In the genomic region with DNA sequence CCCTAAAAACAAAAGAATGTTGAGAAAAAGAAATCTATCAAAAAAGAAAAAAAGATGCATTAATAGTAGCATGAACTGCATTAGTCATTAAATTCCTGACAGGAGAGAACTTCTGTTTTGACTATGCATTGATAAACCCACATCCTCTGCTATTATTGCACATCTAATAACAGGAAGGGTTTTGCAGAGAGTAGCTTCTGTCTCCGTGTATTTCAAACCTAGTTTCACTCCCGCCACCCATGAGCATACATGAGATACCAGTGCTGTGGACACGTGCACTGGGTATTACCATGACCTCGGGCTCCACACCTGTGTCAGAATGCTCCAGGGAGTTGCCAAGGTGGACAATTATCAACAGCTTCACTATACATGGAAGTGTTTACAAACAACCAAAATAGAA, we compare ENCODE assay signal across 17 cellular contexts.
DNase-seq lines count a peak whose midpoint lies in the region; ATAC-seq, FAIRE-seq and TF ChIP-seq lines count a peak whose summit lies in the region.
"Had no signal": no experiment of that assay in that cellular context is flagged by ENCODE, and none has a peak within 500 bp of the region (broad histone marks: within the 10 kb centered on the region; RNA-seq: fewer than 3 reads in every experiment).

No MANE protein-coding gene starts in this region.

- TF ChIP-seq RAD21 in GM12878 (IDR thresholded peaks at IDR 0.05; ENCODE audit: insufficient read depth, low read depth, low read length), result no peak

- no peaks in the 10 kb centered on the region for H3K27me3 ChIP-seq in GM12878 (replicated peaks in 1 of 2; ENCODE audit: control insufficient read depth in 2 of 2, insufficient read depth in 2 of 2, low read length in 1 of 2)
- H3K27me3 ChIP-seq in WERI-Rb-1 (ENCODE audit: insufficient read depth, low read depth, severe bottlenecking), result no peaks in the 10 kb centered on the region

- no peak overlapping the region for H3K4me3 Mint-ChIP-seq in stimulated activated naive CD8-positive, alpha-beta T cell treated with anti-CD3 and anti-CD28 coated beads, Interleukin-15, amount 100 ng/mL, for 72 hours
- H3K4me3 Mint-ChIP-seq: T-helper 1 cell treated with Interleukin-12 subunit alpha and Interleukin-12 subunit beta and Interleukin-4 antibody, amounts not matched to agents 30 μg/mL and 1 μg/mL, for 36 hours had no signal

- no peaks in the 10 kb centered on the region for H4K20me1 ChIP-seq in GM12878 (ENCODE audit: control insufficient read depth, insufficient read depth)

- peak overlapping the region; percentile 12; the same call in 1 of the 2 replicates for H3K4me2 ChIP-seq in GM12878 (ENCODE audit: control insufficient read depth, insufficient read depth)

- H3K9me3 ChIP-seq in GM12878 (replicated peaks; ENCODE audit: control insufficient read depth, insufficient read depth, low read length) (no peaks in the 10 kb centered on the region), WERI-Rb-1 (ENCODE audit: severe bottlenecking) (no peaks in the 10 kb centered on the region)

- H3K4me3 ChIP-seq in GM12878, result no peak overlapping the region
- H3K4me3 ChIP-seq in WERI-Rb-1 (ENCODE audit: low read depth, low read length), result no peak overlapping the region

- no peak for DNase-seq in GM12878 (ENCODE audit: low read depth, low spot score)
- DNase-seq in DMS 273 (lab: John Stamatoyannopoulos, UW; ENCODE audit: unreplicated experiment), result no peak
- DNase-seq in WERI-Rb-1, result no peak
- DNase-seq in stimulated activated naive CD8-positive, alpha-beta T cell treated with anti-CD3 and anti-CD28 coated beads, Interleukin-15, amount 100 ng/mL, for 72 hours, result no peak
- DNase-seq in cortex of kidney (lab: John Stamatoyannopoulos, UW), result no peak
- DNase-seq: activated CD4-positive, alpha-beta T cell treated with anti-CD3 and anti-CD28 coated beads, Interleukin-2, amount 50 U/mL, for 48 hours; activated naive CD4-positive, alpha-beta T cell; EL; NCI-H2171 treated with DMSO at 0.1 percent for 48 hours; occipital lobe; stimulated activated CD4-positive, alpha-beta T cell treated with anti-CD3 and anti-CD28 coated beads, Interleukin-12 subunit alpha, Interleukin-12 subunit beta, amount 100 ng/mL, for 4 hours had no signal

- no peak overlapping the region for H3K27ac Mint-ChIP-seq in stimulated activated naive CD8-positive, alpha-beta T cell treated with anti-CD3 and anti-CD28 coated beads, Interleukin-15, amount 100 ng/mL, for 72 hours
- H3K27ac Mint-ChIP-seq: T-helper 1 cell treated with Interleukin-12 subunit alpha and Interleukin-12 subunit beta and Interleukin-4 antibody, amounts not matched to agents 30 μg/mL and 1 μg/mL, for 36 hours had no signal

- no peaks in the 10 kb centered on the region for H3K79me2 ChIP-seq in GM12878 (ENCODE audit: control insufficient read depth, insufficient read depth, low read length)

- H2AFZ ChIP-seq in GM12878 (ENCODE audit: control insufficient read depth, low read depth, low read length), result no peak overlapping the region

- BruUV-seq in GM12878 (replicated peaks; lab: Mats Ljungman, UMichigan), result no TSS peak

- no peak overlapping the region for H3K9ac ChIP-seq in GM12878 (ENCODE audit: control insufficient read depth, insufficient read depth, low read length)

- TF ChIP-seq POLR2A in GM12878 (IDR thresholded peaks at IDR 0.05; ENCODE audit: low read depth, low read length), result no peak

- intact Hi-C loops in GM12878 (cut with micrococcal nuclease; ENCODE audit: unreplicated experiment), result no loop called here

- H3K36me3 ChIP-seq in GM12878 (ENCODE audit: control insufficient read depth in 2 of 2, insufficient read depth in 2 of 2, low read length in 1 of 2) (no peaks in the 10 kb centered on the region), WERI-Rb-1 (no peaks in the 10 kb centered on the region)

- WGBS in GM12878 (ENCODE audit: insufficient coverage, insufficient replicate concordance, low lambda C conversion rate, missing lambda C conversion rate), result 0% methylated on average over 4 of the region's 4 CpGs

- no peaks in the 10 kb centered on the region for H3K9me3 Mint-ChIP-seq in stimulated activated naive CD8-positive, alpha-beta T cell treated with anti-CD3 and anti-CD28 coated beads, Interleukin-15, amount 100 ng/mL, for 72 hours
- H3K9me3 Mint-ChIP-seq: T-helper 1 cell treated with Interleukin-12 subunit alpha and Interleukin-12 subunit beta and Interleukin-4 antibody, amounts not matched to agents 30 μg/mL and 1 μg/mL, for 36 hours had no signal

- no peak for TF ChIP-seq EP300 in GM12878 (IDR thresholded peaks at IDR 0.05; ENCODE audit: borderline replicate concordance in 1 of 2, control insufficient read depth in 1 of 2, low read depth in 2 of 2, low read length in 2 of 2)

- TF ChIP-seq CTCF in GM12878 (IDR thresholded peaks at IDR 0.05 in 2 of 3, conservative IDR thresholded peaks at IDR 0.05 in 1 of 3; ENCODE audit: control insufficient read depth in 2 of 3, extremely low read depth in 1 of 3, insufficient read depth in 1 of 3, low read depth in 3 of 3, low read length in 3 of 3) (no peak), WERI-Rb-1 (IDR thresholded peaks at IDR 0.05; ENCODE audit: low read depth, low read length) (no peak)

- in situ Hi-C loops in GM12878 (cut with MboI), result no loop called here

- ATAC-seq in GM18511 (IDR thresholded peaks at IDR 0.05; ENCODE audit: unreplicated experiment) (peak; percentile 94), GM21528 (IDR thresholded peaks at IDR 0.05; ENCODE audit: low FRiP score, unreplicated experiment) (peak; percentile 60), HG03135 (IDR thresholded peaks at IDR 0.05; ENCODE audit: unreplicated experiment) (peak; percentile 73), GM12878 (peak; percentile 62)
- ATAC-seq in stimulated activated naive CD8-positive, alpha-beta T cell treated with anti-CD3 and anti-CD28 coated beads, Interleukin-15, amount 100 ng/mL, for 72 hours, result no peak

- POLR2A ChIA-PET in GM12878 (lab: Charles Lee), result no interaction called here

- H3K4me1 Mint-ChIP-seq in stimulated activated naive CD8-positive, alpha-beta T cell treated with anti-CD3 and anti-CD28 coated beads, Interleukin-15, amount 100 ng/mL, for 72 hours, result no peaks in the 10 kb centered on the region

- CTCF ChIA-PET in GM12878 (lab: Yijun Ruan, JAX), result no interaction called here

- H3K27ac ChIP-seq in GM12878 (ENCODE audit: control insufficient read depth, insufficient read depth) (no peak overlapping the region), WERI-Rb-1 (no peak overlapping the region)

- RAD21 ChIA-PET in GM12878 (lab: Charles Lee; ENCODE audit: unreplicated experiment), result no interaction called here

- H3K27me3 Mint-ChIP-seq in stimulated activated naive CD8-positive, alpha-beta T cell treated with anti-CD3 and anti-CD28 coated beads, Interleukin-15, amount 100 ng/mL, for 72 hours, result no peaks in the 10 kb centered on the region

- SMC1A ChIA-PET in GM12878 (lab: Charles Lee; ENCODE audit: uncharacterized antibody, unreplicated experiment), result interaction anchor here (1.8 kb wide), 1 partner anchor 112 kb away, joined by 4 read pairs; no protein-coding TSS in a partner anchor

- H3K4me1 ChIP-seq in GM12878 (ENCODE audit: control insufficient read depth, insufficient read depth, low read length), result no peaks in the 10 kb centered on the region

- FAIRE-seq in GM12878 (lab: Jason Lieb, UNC), result no peak
- FAIRE-seq: bronchial epithelial cell, RCC 7860 had no signal

TF ChIP-seq in GM12878, 131 proteins besides CTCF, POLR2A, EP300 and RAD21:
- peak; percentile 26; the same call in 1 of the 2 replicates for TF ChIP-seq RUNX3 (IDR thresholded peaks at IDR 0.05; ENCODE audit: low read length)
- TF ChIP-seq NBN (IDR thresholded peaks at IDR 0.05), result no peak
- TF ChIP-seq, protein P1, sequence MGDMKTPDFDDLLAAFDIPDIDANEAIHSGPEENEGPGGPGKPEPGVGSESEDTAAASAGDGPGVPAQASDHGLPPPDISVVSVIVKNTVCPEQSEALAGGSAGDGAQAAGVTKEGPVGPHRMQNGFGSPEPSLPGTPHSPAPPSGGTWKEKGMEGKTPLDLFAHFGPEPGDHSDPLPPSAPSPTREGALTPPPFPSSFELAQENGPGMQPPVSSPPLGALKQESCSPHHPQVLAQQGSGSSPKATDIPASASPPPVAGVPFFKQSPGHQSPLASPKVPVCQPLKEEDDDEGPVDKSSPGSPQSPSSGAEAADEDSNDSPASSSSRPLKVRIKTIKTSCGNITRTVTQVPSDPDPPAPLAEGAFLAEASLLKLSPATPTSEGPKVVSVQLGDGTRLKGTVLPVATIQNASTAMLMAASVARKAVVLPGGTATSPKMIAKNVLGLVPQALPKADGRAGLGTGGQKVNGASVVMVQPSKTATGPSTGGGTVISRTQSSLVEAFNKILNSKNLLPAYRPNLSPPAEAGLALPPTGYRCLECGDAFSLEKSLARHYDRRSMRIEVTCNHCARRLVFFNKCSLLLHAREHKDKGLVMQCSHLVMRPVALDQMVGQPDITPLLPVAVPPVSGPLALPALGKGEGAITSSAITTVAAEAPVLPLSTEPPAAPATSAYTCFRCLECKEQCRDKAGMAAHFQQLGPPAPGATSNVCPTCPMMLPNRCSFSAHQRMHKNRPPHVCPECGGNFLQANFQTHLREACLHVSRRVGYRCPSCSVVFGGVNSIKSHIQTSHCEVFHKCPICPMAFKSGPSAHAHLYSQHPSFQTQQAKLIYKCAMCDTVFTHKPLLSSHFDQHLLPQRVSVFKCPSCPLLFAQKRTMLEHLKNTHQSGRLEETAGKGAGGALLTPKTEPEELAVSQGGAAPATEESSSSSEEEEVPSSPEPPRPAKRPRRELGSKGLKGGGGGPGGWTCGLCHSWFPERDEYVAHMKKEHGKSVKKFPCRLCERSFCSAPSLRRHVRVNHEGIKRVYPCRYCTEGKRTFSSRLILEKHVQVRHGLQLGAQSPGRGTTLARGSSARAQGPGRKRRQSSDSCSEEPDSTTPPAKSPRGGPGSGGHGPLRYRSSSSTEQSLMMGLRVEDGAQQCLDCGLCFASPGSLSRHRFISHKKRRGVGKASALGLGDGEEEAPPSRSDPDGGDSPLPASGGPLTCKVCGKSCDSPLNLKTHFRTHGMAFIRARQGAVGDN (IDR thresholded peaks at IDR 0.05), result no peak
